21 cellular contexts compared by ENCODE assay signal in genomic region chr10:35911233-35911632, GRCh38.
"Had no signal": no experiment of that assay in that cellular context is flagged by ENCODE, and none has a peak within 500 bp of the region (broad histone marks: within the 10 kb centered on the region; RNA-seq: fewer than 3 reads in every experiment).

No MANE protein-coding gene starts in this region.

- H3K9me3 ChIP-seq: esophagus squamous epithelium, psoas muscle, right lobe of liver, suprapubic skin, thyroid gland, vagina had no signal

- H3K4me3 ChIP-seq: esophagus squamous epithelium, hepatocyte, psoas muscle, right lobe of liver, suprapubic skin, thyroid gland, vagina had no signal

- H3K27me3 Mint-ChIP-seq: memory B cell had no signal

- H3K36me3 ChIP-seq: esophagus squamous epithelium, right lobe of liver, suprapubic skin, thyroid gland, vagina had no signal

- DNase-seq: effector memory CD4-positive, alpha-beta T cell; esophagus squamous epithelium; foreskin melanocyte; head of caudate nucleus; left colon; naive B cell; occipital lobe; psoas muscle; retina; right lobe of liver; stimulated activated CD4-positive, alpha-beta T cell treated with anti-CD3 and anti-CD28 coated beads, Interleukin-4, amount 100 ng/mL, for 1 hour; stimulated activated CD8-positive, alpha-beta memory T cell treated with anti-CD3 and anti-CD28 coated beads, Interleukin-4, amount 100 ng/mL, for 48 hours; stimulated activated naive CD8-positive, alpha-beta T cell treated with anti-CD3 and anti-CD28 coated beads, Interleukin-15, Interleukin-2, amounts not matched to agents 100 U/mL and 50 U/mL, for 24 hours; thyroid gland had no signal

- H3K27ac ChIP-seq: esophagus squamous epithelium, hepatocyte, psoas muscle, right lobe of liver, suprapubic skin, thyroid gland, vagina had no signal

- ATAC-seq: left colon; psoas muscle; right lobe of liver; stimulated activated effector memory CD8-positive, alpha-beta T cell treated with anti-CD3 and anti-CD28 coated beads, Interleukin-12 subunit alpha, Interleukin-12 subunit beta, amount 100 ng/mL, for 72 hours; stimulated activated naive CD8-positive, alpha-beta T cell treated with anti-CD3 and anti-CD28 coated beads, Interleukin-15, Interleukin-2, amounts not matched to agents 100 U/mL and 50 U/mL, for 24 hours had no signal

- H3K27ac Mint-ChIP-seq: memory B cell; naive B cell; nephron; stimulated activated effector memory CD8-positive, alpha-beta T cell treated with anti-CD3 and anti-CD28 coated beads, Interleukin-12 subunit alpha, Interleukin-12 subunit beta, amount 100 ng/mL, for 72 hours; type B pancreatic cell had no signal

- H3K36me3 Mint-ChIP-seq: memory B cell; naive B cell; stimulated activated effector memory CD8-positive, alpha-beta T cell treated with anti-CD3 and anti-CD28 coated beads, Interleukin-12 subunit alpha, Interleukin-12 subunit beta, amount 100 ng/mL, for 72 hours; type B pancreatic cell had no signal

- H3K4me1 Mint-ChIP-seq: memory B cell; naive B cell; stimulated activated effector memory CD8-positive, alpha-beta T cell treated with anti-CD3 and anti-CD28 coated beads, Interleukin-12 subunit alpha, Interleukin-12 subunit beta, amount 100 ng/mL, for 72 hours had no signal

- H3K9me3 Mint-ChIP-seq: memory B cell, type B pancreatic cell had no signal

- H3K27me3 ChIP-seq: esophagus squamous epithelium, hepatocyte, right lobe of liver, suprapubic skin, thyroid gland, vagina had no signal

- H3K4me3 Mint-ChIP-seq: memory B cell; naive B cell; nephron; stimulated activated effector memory CD8-positive, alpha-beta T cell treated with anti-CD3 and anti-CD28 coated beads, Interleukin-12 subunit alpha, Interleukin-12 subunit beta, amount 100 ng/mL, for 72 hours; type B pancreatic cell had no signal

- H3K4me1 ChIP-seq: psoas muscle, right lobe of liver, vagina had no signal
